In the genomic region with DNA sequence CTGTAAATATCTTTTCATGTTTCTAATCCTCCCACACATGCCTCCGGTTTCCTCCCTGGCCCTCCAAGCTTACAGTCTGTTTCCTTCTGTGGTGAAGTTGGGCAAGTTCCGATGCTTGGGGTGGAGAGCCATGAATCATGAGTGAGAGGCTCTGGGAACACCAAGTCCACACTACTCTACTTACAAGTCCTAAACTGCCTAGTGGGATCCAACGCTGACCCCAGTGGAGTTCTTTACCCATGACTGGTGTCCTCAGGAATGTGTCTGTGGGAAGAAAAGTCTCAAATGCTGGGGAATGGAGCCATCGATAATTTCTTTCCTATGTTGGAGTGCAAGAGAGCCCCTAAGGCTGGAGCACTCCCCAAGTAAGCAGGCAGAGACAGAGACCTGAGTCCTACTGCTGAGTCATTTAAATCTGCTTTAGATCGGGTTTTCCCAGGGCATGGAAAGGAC, we compare ENCODE assay signal across 8 cellular contexts.
A peak's percentile ranks its signal among the peaks of the same experiment; 100 is the strongest.
DNase-seq lines count a peak whose midpoint lies in the region; ATAC-seq and TF ChIP-seq lines count a peak whose summit lies in the region.

No MANE protein-coding gene starts in this region.

- CTCF ChIA-PET in GM10248 (lab: Yijun Ruan, JAX), result interaction anchor here (0.9 to 3.7 kb wide), 11 partner anchors 9 to 97 kb away, joined by 3 to 16 read pairs (median 4); no protein-coding TSS in a partner anchor
- CTCF ChIA-PET in HEK293T (lab: Yijun Ruan, JAX), result no interaction called here

- peak; percentile 99 for DNase-seq in ELR (ENCODE audit: low read depth)
- DNase-seq in SKM-1 (lab: John Stamatoyannopoulos, UW; ENCODE audit: unreplicated experiment), result peak; percentile 64
- DNase-seq in pulmonary artery endothelial cell (ENCODE audit: low read depth, low spot score), result peak; percentile 61
- no peak for DNase-seq in GM10248 (ENCODE audit: extremely low spot score)
- no peak for DNase-seq in NCI-H187 (lab: John Stamatoyannopoulos, UW)
- no peak for DNase-seq in HEK293T (ENCODE audit: extremely low spot score)
- DNase-seq in mucosa of gallbladder (ENCODE audit: low spot score), result no peak

- POLR2A ChIA-PET in GM10248 (lab: Yijun Ruan, JAX) (no interaction called here), HEK293T (lab: Yijun Ruan, JAX) (no interaction called here)

- ATAC-seq in esophagus mucosa, result peak; percentile 94

- no peak for TF ChIP-seq CTCF in GM10248 (IDR thresholded peaks at IDR 0.05; ENCODE audit: control extremely low read depth, extremely low read depth, low read depth, missing control alignments)

TF ChIP-seq in HEK293T, 16 proteins besides CTCF, POLR2A, EP300 and RAD21:
- TF ChIP-seq NFRKB (IDR thresholded peaks at IDR 0.05) (no peak), FOXM1 (IDR thresholded peaks at IDR 0.05; ENCODE audit: borderline replicate concordance) (no peak), FOXK2 (IDR thresholded peaks at IDR 0.05) (no peak), FOXA1 (IDR thresholded peaks at IDR 0.05) (no peak), SP1 (IDR thresholded peaks at IDR 0.05) (no peak), BHLHE40 (IDR thresholded peaks at IDR 0.05; ENCODE audit: borderline replicate concordance) (no peak)
- TF ChIP-seq, protein P1, sequence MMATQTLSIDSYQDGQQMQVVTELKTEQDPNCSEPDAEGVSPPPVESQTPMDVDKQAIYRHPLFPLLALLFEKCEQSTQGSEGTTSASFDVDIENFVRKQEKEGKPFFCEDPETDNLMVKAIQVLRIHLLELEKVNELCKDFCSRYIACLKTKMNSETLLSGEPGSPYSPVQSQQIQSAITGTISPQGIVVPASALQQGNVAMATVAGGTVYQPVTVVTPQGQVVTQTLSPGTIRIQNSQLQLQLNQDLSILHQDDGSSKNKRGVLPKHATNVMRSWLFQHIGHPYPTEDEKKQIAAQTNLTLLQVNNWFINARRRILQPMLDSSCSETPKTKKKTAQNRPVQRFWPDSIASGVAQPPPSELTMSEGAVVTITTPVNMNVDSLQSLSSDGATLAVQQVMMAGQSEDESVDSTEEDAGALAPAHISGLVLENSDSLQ (IDR thresholded peaks at IDR 0.05), result no peak

Comparison
In these comparisons a context has a peak if more than half of its experiments do, and no peak if none do; other contexts are left out.
1. DNase-seq: peak in ELR (single experiment), SKM-1 (single experiment) and pulmonary artery endothelial cell (single experiment); none in GM10248 (single experiment), NCI-H187 (0 of 2), HEK293T (single experiment) and mucosa of gallbladder (single experiment).